1 cellular context compared by ENCODE assay signal in genomic region chr7:106176414-106177294, GRCh38.
A peak's percentile ranks its signal among the peaks of the same experiment; 100 is the strongest.
TF ChIP-seq lines count a peak whose summit lies in the region.

No MANE protein-coding gene starts in this region.

TF ChIP-seq in SK-N-SH, 30 proteins besides CTCF, POLR2A, EP300 and RAD21 (continued from another document):
- TF ChIP-seq REST (IDR thresholded peaks at IDR 0.05; ENCODE audit: low read depth, low read length) (peak; percentile 40; the same call in 1 of the 2 replicates), POLR2AphosphoS5 (IDR thresholded peaks at IDR 0.05; ENCODE audit: low read depth, low read length) (no peak), CHD2 (IDR thresholded peaks at IDR 0.05; ENCODE audit: low read length, partially characterized antibody) (peak; percentile 79), NFIC (IDR thresholded peaks at IDR 0.05; ENCODE audit: borderline replicate concordance) (no peak), NRF1 (IDR thresholded peaks at IDR 0.05; ENCODE audit: low read depth, low read length) (peak; percentile 36; the same call in 1 of the 2 replicates), PBX3 (IDR thresholded peaks at IDR 0.05) (no peak), SMC3 (IDR thresholded peaks at IDR 0.05; ENCODE audit: low read depth, low read length) (peak; percentile 99), MAX (IDR thresholded peaks at IDR 0.05; ENCODE audit: low read depth) (peak; percentile 83), ZBTB33 (IDR thresholded peaks at IDR 0.05; ENCODE audit: borderline replicate concordance, low read depth) (no peak), USF2 (IDR thresholded peaks at IDR 0.05; ENCODE audit: borderline replicate concordance, low read depth, low read length) (no peak)
